In the genomic region with DNA sequence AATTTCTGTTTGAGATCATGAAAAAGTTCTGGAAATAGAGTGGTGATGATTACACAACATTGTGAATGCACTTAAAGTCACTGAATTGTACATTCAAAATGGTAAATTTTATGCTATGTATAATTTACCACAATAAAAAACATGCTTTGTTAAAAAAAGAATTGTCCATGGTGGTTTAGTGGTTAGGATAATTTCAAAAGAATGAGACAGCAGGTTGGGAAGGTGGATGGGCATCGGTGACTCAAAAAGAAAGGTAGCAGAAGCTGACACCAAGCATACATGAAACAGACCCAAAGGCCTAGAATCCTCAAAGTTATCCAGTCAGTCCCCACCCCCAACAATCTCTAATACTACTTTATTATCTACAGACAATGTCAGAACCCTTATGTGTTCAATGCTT, we compare ENCODE assay signal across 17 cellular contexts.
DNase-seq lines count a peak whose midpoint lies in the region; ATAC-seq and TF ChIP-seq lines count a peak whose summit lies in the region.
"Had no signal": no experiment of that assay in that cellular context is flagged by ENCODE, and none has a peak within 500 bp of the region (broad histone marks: within the 10 kb centered on the region; RNA-seq: fewer than 3 reads in every experiment).

No MANE protein-coding gene starts in this region.

- intact Hi-C loops in activated CD8-positive, alpha-beta T cell treated with anti-CD3 and anti-CD28 coated beads for 36 hours (cut with micrococcal nuclease), result no loop called here

- TF ChIP-seq EP300 in gastroesophageal sphincter (IDR thresholded peaks at IDR 0.05), result no peak

- H3K27me3 ChIP-seq in foreskin keratinocyte, result no peaks in the 10 kb centered on the region
- H3K27me3 ChIP-seq in gastroesophageal sphincter, result no peaks in the 10 kb centered on the region

- POLR2A ChIA-PET in activated CD8-positive, alpha-beta T cell treated with anti-CD3 and anti-CD28 coated beads for 36 hours (lab: Charles Lee), result interaction anchor here (0.8 kb wide), 1 partner anchor 63 kb away, joined by 3 read pairs; no protein-coding TSS in a partner anchor
- POLR2A ChIA-PET in activated CD8-positive, alpha-beta T cell treated with anti-CD3 and anti-CD28 coated beads, Interleukin-2, amount 10 ng/mL, durations not matched to agents 7 days and 5 days (lab: Charles Lee), result no interaction called here

- CTCF ChIA-PET in activated CD8-positive, alpha-beta T cell treated with anti-CD3 and anti-CD28 coated beads for 36 hours (lab: Charles Lee), result no interaction called here
- CTCF ChIA-PET in activated CD8-positive, alpha-beta T cell treated with anti-CD3 and anti-CD28 coated beads, Interleukin-2, amount 10 ng/mL, durations not matched to agents 7 days and 5 days (lab: Charles Lee), result no interaction called here

- H3K4me1 Mint-ChIP-seq in activated CD8-positive, alpha-beta T cell treated with anti-CD3 and anti-CD28 coated beads for 36 hours (ENCODE audit: low read depth), result peaks cover 59% of the 10 kb centered on the region
- peaks cover 45% of the 10 kb centered on the region for H3K4me1 Mint-ChIP-seq in activated CD8-positive, alpha-beta T cell treated with anti-CD3 and anti-CD28 coated beads, Interleukin-2, amount 10 ng/mL, durations not matched to agents 7 days and 5 days (ENCODE audit: low read depth)
- peaks cover 60% of the 10 kb centered on the region for H3K4me1 Mint-ChIP-seq in stimulated activated naive CD8-positive, alpha-beta T cell treated with anti-CD3 and anti-CD28 coated beads, Interleukin-15, Interleukin-2, amounts not matched to agents 100 ng/mL and 50 ng/mL, for 24 hours (ENCODE audit: low read depth)

- peak; percentile 13 for DNase-seq in activated CD8-positive, alpha-beta T cell treated with anti-CD3 and anti-CD28 coated beads for 36 hours
- DNase-seq in activated CD8-positive, alpha-beta T cell treated with anti-CD3 and anti-CD28 coated beads, Interleukin-2, amount 10 ng/mL, durations not matched to agents 7 days and 5 days, result no peak
- no peak for DNase-seq in stimulated activated naive CD8-positive, alpha-beta T cell treated with anti-CD3 and anti-CD28 coated beads, Interleukin-15, Interleukin-2, amounts not matched to agents 100 U/mL and 50 U/mL, for 24 hours
- DNase-seq in foreskin keratinocyte, result no peak
- DNase-seq: 8988T; AML-193; C1 segment of cervical spinal cord; CD8-positive, alpha-beta T cell; DND-41; Karpas-422; NCI-H1694 treated with DMSO at 0.1 percent for 48 hours; NCI-H2081 treated with DMSO at 0.1 percent for 48 hours; NCI-H69; Right ventricle myocardium superior had no signal

- H3K27me3 Mint-ChIP-seq in activated CD8-positive, alpha-beta T cell treated with anti-CD3 and anti-CD28 coated beads for 36 hours, result no peaks in the 10 kb centered on the region
- no peaks in the 10 kb centered on the region for H3K27me3 Mint-ChIP-seq in activated CD8-positive, alpha-beta T cell treated with anti-CD3 and anti-CD28 coated beads, Interleukin-2, amount 10 ng/mL, durations not matched to agents 7 days and 5 days (ENCODE audit: low read depth)
- H3K27me3 Mint-ChIP-seq in stimulated activated naive CD8-positive, alpha-beta T cell treated with anti-CD3 and anti-CD28 coated beads, Interleukin-15, Interleukin-2, amounts not matched to agents 100 ng/mL and 50 ng/mL, for 24 hours, result no peaks in the 10 kb centered on the region

- H3K9me3 Mint-ChIP-seq in activated CD8-positive, alpha-beta T cell treated with anti-CD3 and anti-CD28 coated beads for 36 hours, result peaks cover 12% of the 10 kb centered on the region
- H3K9me3 Mint-ChIP-seq in activated CD8-positive, alpha-beta T cell treated with anti-CD3 and anti-CD28 coated beads, Interleukin-2, amount 10 ng/mL, durations not matched to agents 7 days and 5 days (ENCODE audit: insufficient read depth), result no peaks in the 10 kb centered on the region
- peaks cover 11% of the 10 kb centered on the region for H3K9me3 Mint-ChIP-seq in stimulated activated naive CD8-positive, alpha-beta T cell treated with anti-CD3 and anti-CD28 coated beads, Interleukin-15, Interleukin-2, amounts not matched to agents 100 ng/mL and 50 ng/mL, for 24 hours
- H3K9me3 Mint-ChIP-seq: CD8-positive, alpha-beta T cell had no signal

- H3K27ac Mint-ChIP-seq in activated CD8-positive, alpha-beta T cell treated with anti-CD3 and anti-CD28 coated beads for 36 hours, result no peak overlapping the region
- H3K27ac Mint-ChIP-seq in activated CD8-positive, alpha-beta T cell treated with anti-CD3 and anti-CD28 coated beads, Interleukin-2, amount 10 ng/mL, durations not matched to agents 7 days and 5 days, result no peak overlapping the region
- H3K27ac Mint-ChIP-seq in stimulated activated naive CD8-positive, alpha-beta T cell treated with anti-CD3 and anti-CD28 coated beads, Interleukin-15, Interleukin-2, amounts not matched to agents 100 ng/mL and 50 ng/mL, for 24 hours, result peak overlapping the region; percentile 58
- H3K27ac Mint-ChIP-seq: CD8-positive, alpha-beta T cell had no signal

- ATAC-seq in activated CD8-positive, alpha-beta T cell treated with anti-CD3 and anti-CD28 coated beads for 36 hours, result peak; percentile 30
- ATAC-seq in activated CD8-positive, alpha-beta T cell treated with anti-CD3 and anti-CD28 coated beads, Interleukin-2, amount 10 ng/mL, durations not matched to agents 7 days and 5 days, result no peak
- ATAC-seq in stimulated activated naive CD8-positive, alpha-beta T cell treated with anti-CD3 and anti-CD28 coated beads, Interleukin-15, Interleukin-2, amounts not matched to agents 100 U/mL and 50 U/mL, for 24 hours, result no peak
- ATAC-seq in foreskin keratinocyte, result peak; percentile 39
- ATAC-seq in gastroesophageal sphincter, result no peak
- no peak for ATAC-seq in GM19452 (IDR thresholded peaks at IDR 0.05; ENCODE audit: unreplicated experiment)
- ATAC-seq: CD8-positive, alpha-beta T cell had no signal

- no peak overlapping the region for H3K4me3 Mint-ChIP-seq in activated CD8-positive, alpha-beta T cell treated with anti-CD3 and anti-CD28 coated beads for 36 hours
- no peak overlapping the region for H3K4me3 Mint-ChIP-seq in activated CD8-positive, alpha-beta T cell treated with anti-CD3 and anti-CD28 coated beads, Interleukin-2, amount 10 ng/mL, durations not matched to agents 7 days and 5 days
- no peak overlapping the region for H3K4me3 Mint-ChIP-seq in stimulated activated naive CD8-positive, alpha-beta T cell treated with anti-CD3 and anti-CD28 coated beads, Interleukin-15, Interleukin-2, amounts not matched to agents 100 ng/mL and 50 ng/mL, for 24 hours
- H3K4me3 Mint-ChIP-seq: CD8-positive, alpha-beta T cell had no signal

- H3K4me3 ChIP-seq in gastroesophageal sphincter, result no peak overlapping the region

- peaks cover 10% of the 10 kb centered on the region for H3K36me3 Mint-ChIP-seq in activated CD8-positive, alpha-beta T cell treated with anti-CD3 and anti-CD28 coated beads for 36 hours (ENCODE audit: low read depth)
- peaks cover 26% of the 10 kb centered on the region for H3K36me3 Mint-ChIP-seq in activated CD8-positive, alpha-beta T cell treated with anti-CD3 and anti-CD28 coated beads, Interleukin-2, amount 10 ng/mL, durations not matched to agents 7 days and 5 days (ENCODE audit: low read depth)
- peaks cover 17% of the 10 kb centered on the region for H3K36me3 Mint-ChIP-seq in stimulated activated naive CD8-positive, alpha-beta T cell treated with anti-CD3 and anti-CD28 coated beads, Interleukin-15, Interleukin-2, amounts not matched to agents 100 ng/mL and 50 ng/mL, for 24 hours (ENCODE audit: low read depth)
- H3K36me3 Mint-ChIP-seq: CD8-positive, alpha-beta T cell had no signal

- WGBS in gastroesophageal sphincter (ENCODE audit: low coverage in 1 of 2), 2 donors, result 60 to 91% methylated on average over 1 of the region's 1 CpG

- H3K27ac ChIP-seq in foreskin keratinocyte, result peak overlapping the region; percentile 64
- H3K27ac ChIP-seq in gastroesophageal sphincter, result no peak overlapping the region

- no peak for TF ChIP-seq POLR2A in gastroesophageal sphincter (IDR thresholded peaks at IDR 0.05)

- no peaks in the 10 kb centered on the region for H3K36me3 ChIP-seq in gastroesophageal sphincter

- H3K4me1 ChIP-seq in foreskin keratinocyte (peaks cover 19% of the 10 kb centered on the region), gastroesophageal sphincter (no peaks in the 10 kb centered on the region)

- H3K9me3 ChIP-seq in gastroesophageal sphincter, result no peaks in the 10 kb centered on the region

- TF ChIP-seq CTCF in activated CD8-positive, alpha-beta T cell treated with anti-CD3 and anti-CD28 coated beads for 36 hours (IDR thresholded peaks at IDR 0.05), result no peak
- TF ChIP-seq CTCF in foreskin keratinocyte (conservative IDR thresholded peaks at IDR 0.05) (no peak), gastroesophageal sphincter (IDR thresholded peaks at IDR 0.05) (no peak)

Comparison
In these comparisons a context has a peak if more than half of its experiments do, and no peak if none do; other contexts are left out.
1. ATAC-seq: peak in activated CD8-positive, alpha-beta T cell treated with anti-CD3 and anti-CD28 coated beads for 36 hours (single experiment) and foreskin keratinocyte (single experiment); none in activated CD8-positive, alpha-beta T cell treated with anti-CD3 and anti-CD28 coated beads, Interleukin-2, amount 10 ng/mL, durations not matched to agents 7 days and 5 days (single experiment), stimulated activated naive CD8-positive, alpha-beta T cell treated with anti-CD3 and anti-CD28 coated beads, Interleukin-15, Interleukin-2, amounts not matched to agents 100 U/mL and 50 U/mL, for 24 hours (single experiment), gastroesophageal sphincter (single experiment) and GM19452 (single experiment).